Comparison of ENCODE assay signal across 8 cellular contexts in genomic region chr2:98731709-98732349, GRCh38. TPM values are rescaled to one million over a fixed set of nuclear protein-coding genes. Genes with fewer than 3 reads are reported as not detected.
DNase-seq lines count a peak whose midpoint lies in the region; ATAC-seq, FAIRE-seq and TF ChIP-seq lines count a peak whose summit lies in the region.

No MANE protein-coding gene starts in this region.

- 4 to 19% methylated on average over 13 of the region's 13 CpGs for WGBS in sigmoid colon, 2 donors

- intact Hi-C loops in sigmoid colon (cut with DNase I): loop anchor here (2.0 to 5.0 kb wide), 3 partner anchors 80 to 605 kb away; partner anchors contain the start of genes EIF5B and TXNDC9

- FAIRE-seq in GM12892 (lab: Jason Lieb, UNC): peak; percentile 38

- H4K20me1 ChIP-seq in fibroblast of lung (ENCODE audit: control insufficient read depth, extremely low read depth, insufficient read depth, low read length): no peaks in the 10 kb centered on the region

- H3K4me1 ChIP-seq in SJSA1 (replicated peaks): peaks cover 11% of the 10 kb centered on the region
- H3K4me1 ChIP-seq in fibroblast of lung (ENCODE audit: control insufficient read depth, extremely low read depth, insufficient read depth, low read length): peaks cover 2% of the 10 kb centered on the region
- peaks cover 0 to 34% (median 27%) of the 10 kb centered on the region in 4 donors for H3K4me1 ChIP-seq in sigmoid colon

- ATAC-seq in GM18517 (IDR thresholded peaks at IDR 0.05; ENCODE audit: unreplicated experiment): no peak

- H3K36me3 ChIP-seq in SJSA1 (no peaks in the 10 kb centered on the region), fibroblast of lung (ENCODE audit: control insufficient read depth, insufficient read depth, low read length) (no peaks in the 10 kb centered on the region), sigmoid colon (no peaks in the 10 kb centered on the region)

- TF ChIP-seq CTCF in fibroblast of lung (conservative IDR thresholded peaks at IDR 0.05 in 1 of 2, IDR thresholded peaks at IDR 0.05 in 1 of 2; ENCODE audit: low read depth in 1 of 2, low read length in 2 of 2) (no peak), sigmoid colon (IDR thresholded peaks at IDR 0.05) (no peak)

- peak overlapping the region; percentile 83 for H3K4me2 ChIP-seq in fibroblast of lung (ENCODE audit: extremely low read depth, insufficient read depth, low read length)

- TF ChIP-seq POLR2A in GM12892 (IDR thresholded peaks at IDR 0.05; ENCODE audit: low read depth, low read length): no peak
- TF ChIP-seq POLR2A in sigmoid colon (IDR thresholded peaks at IDR 0.05): no peak

- no peaks in the 10 kb centered on the region for H3K79me2 ChIP-seq in fibroblast of lung (ENCODE audit: control insufficient read depth, insufficient read depth, low read length)

- H2AFZ ChIP-seq in fibroblast of lung (ENCODE audit: low read length): no peak overlapping the region

- H3K9me3 ChIP-seq in SJSA1 (replicated peaks): 0 out of 2 replicates have a peak, but pooled peaks cover 3% of the 10 kb centered on the region
- H3K9me3 ChIP-seq in fibroblast of lung (ENCODE audit: control insufficient read depth, insufficient read depth, low read depth, low read length): no peaks in the 10 kb centered on the region
- H3K9me3 ChIP-seq in sigmoid colon: no peaks in the 10 kb centered on the region

- H3K27ac ChIP-seq in SJSA1: no peak overlapping the region
- no peak overlapping the region for H3K27ac ChIP-seq in fibroblast of lung (ENCODE audit: insufficient read depth, low read length)
- peak overlapping the region; percentile 88 to 93 (median 90) for H3K27ac ChIP-seq in sigmoid colon

- TF ChIP-seq EP300 in sigmoid colon (IDR thresholded peaks at IDR 0.05): no peak

- H3K4me3 ChIP-seq in SJSA1 (peak overlapping the region; percentile 43), fibroblast of lung (replicated peaks in 1 of 4; ENCODE audit: control extremely low read depth in 1 of 4, insufficient read depth in 1 of 4, low read depth in 3 of 4, low read length in 4 of 4) (peak overlapping the region in 3 of 4 experiments; percentile 40 to 54 (median 53)), sigmoid colon (peak overlapping the region; percentile 55 to 94 (median 85))

- no peak for DNase-seq in GM12892 (ENCODE audit: insufficient read length)
- no peak for DNase-seq in SJSA1 (ENCODE audit: low read depth in 1 of 2, low spot score in 2 of 2)
- DNase-seq in fibroblast of lung (ENCODE audit: low read depth in 2 of 2): no peak
- no peak for DNase-seq in sigmoid colon
- no peak for DNase-seq in SHP77 (lab: John Stamatoyannopoulos, UW)
- DNase-seq in cerebellum (ENCODE audit: low spot score): no peak
- DNase-seq in mucosa of gallbladder (ENCODE audit: low spot score): no peak

- H3K27me3 ChIP-seq in SJSA1 (replicated peaks) (peaks cover 49% of the 10 kb centered on the region), fibroblast of lung (ENCODE audit: control insufficient read depth, insufficient read depth, low read length) (peaks cover 18% of the 10 kb centered on the region), sigmoid colon (no peaks in the 10 kb centered on the region)

- no peak overlapping the region for H3K9ac ChIP-seq in fibroblast of lung (ENCODE audit: insufficient read depth, low read length)

RNA-seq across cellular contexts. Expression of gene MGAT4A, which starts 0.9 kb away (rescaled TPM):
- 20.5 TPM for polyA plus RNA-seq in GM12892 (2012; ENCODE audit: missing spikeins)
- total RNA-seq in SJSA1 (2014; rRNA removed; shearing (Covaris generic)): not detected in 2 replicates
- total RNA-seq in fibroblast of lung (0.17 and 0.26 TPM in 2 replicates), sigmoid colon (10 to 100 TPM in 3 of 4 donors, 1 to 10 TPM in 1; 9.5 to 28.2 (median 16.9) TPM), cerebellum (69.4 TPM), mucosa of gallbladder (34.4 TPM)
- polyA plus RNA-seq in fibroblast of lung (0.08 and 0.10 TPM in 2 replicates), sigmoid colon (10 to 100 TPM; 16.8 to 28.2 (median 24.5) TPM)
- 0.12 TPM in 1 of 2 replicates, not detected in the other for polyA plus RNA-seq in fibroblast of lung (2012)
- polyA minus RNA-seq in fibroblast of lung (ENCODE audit: low replicate concordance): not detected in 2 replicates

Comparison
In these comparisons a context has a peak if more than half of its experiments do, and no peak if none do; other contexts are left out.
1. H3K27ac ChIP-seq: peak in sigmoid colon (4 of 4); none in SJSA1 (single experiment) and fibroblast of lung (single experiment).
2. Peak in every context shown above with its lines, with median percentiles within 50 percentile points of each other: H3K4me3 ChIP-seq.